ENCODE assay signal across 8 cellular contexts in the genomic region with DNA sequence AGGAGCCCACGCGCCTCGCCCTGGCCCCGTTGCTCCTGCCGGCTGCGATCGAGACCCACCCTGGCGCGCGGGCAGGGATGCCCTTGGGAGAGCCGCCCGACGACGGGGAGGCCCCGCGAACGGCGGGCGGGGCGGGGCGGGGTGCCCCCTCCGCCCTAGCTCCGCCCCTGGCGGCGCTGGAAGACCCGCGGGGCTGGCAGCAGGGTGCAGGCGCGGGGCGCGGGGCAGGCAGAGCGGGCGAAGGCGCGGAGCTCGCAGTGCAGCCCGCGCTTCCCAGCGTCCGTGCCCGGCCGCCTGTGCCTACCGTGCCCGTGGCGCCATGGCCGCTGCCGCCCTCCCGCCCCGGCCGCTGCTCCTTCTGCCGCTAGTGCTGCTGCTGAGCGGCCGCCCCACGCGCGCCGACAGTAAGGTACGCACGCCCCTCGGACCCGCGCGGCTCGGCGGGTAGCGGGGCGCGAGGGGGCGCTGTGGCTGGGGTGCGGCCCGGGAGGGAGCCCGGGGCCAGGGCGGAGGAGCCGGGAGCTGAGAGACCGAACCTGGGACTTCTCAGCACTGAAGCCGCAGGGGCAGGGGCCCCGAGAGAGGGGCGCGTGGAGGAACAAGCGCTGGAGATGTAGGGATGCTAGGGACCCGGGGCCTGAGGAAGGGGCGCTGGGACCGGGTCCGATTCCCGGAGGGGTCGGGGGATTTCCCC. TPM values are rescaled to one million over a fixed set of nuclear protein-coding genes. Genes with fewer than 3 reads are reported as not detected.
DNase-seq lines count a peak whose midpoint lies in the region; FAIRE-seq and TF ChIP-seq lines count a peak whose summit lies in the region.

TSS of gene OLFML2A (plus strand) at position 182 of the 694 bp plus-strand sequence. CDS start at position 320, 138 bp downstream.

- POLR2A ChIA-PET in AG04449 (lab: Yijun Ruan, JAX), result interaction anchor here (1.0 to 1.4 kb wide), 2 partner anchors 21 to 79 kb away, joined by 3 read pairs; no protein-coding TSS in a partner anchor

- DNase-seq in AG04449 (ENCODE audit: low read depth, low spot score) (no peak), GM12891 (ENCODE audit: insufficient read length, low spot score) (peak; percentile 49), endodermal cell (peak; percentile 87), type B pancreatic cell (ENCODE audit: extremely low spot score, unreplicated experiment) (no peak), NCI-H1105 (lab: John Stamatoyannopoulos, UW) (no peak)
- DNase-seq in effector CD8-positive, alpha-beta T cell (lab: John Stamatoyannopoulos, UW), result no peak

- H3K27ac Mint-ChIP-seq in T-helper 1 cell treated with Interleukin-12 subunit alpha and Interleukin-12 subunit beta and Interleukin-4 antibody, amounts not matched to agents 30 μg/mL and 1 μg/mL, for 36 hours, result no peak within 1 kb of the TSS
- H3K27ac Mint-ChIP-seq in endodermal cell (peak within 1 kb of the TSS; percentile 85), type B pancreatic cell (no peak within 1 kb of the TSS)

- FAIRE-seq in GM12891 (lab: Jason Lieb, UNC), result peak; percentile 20

- H3K9me3 ChIP-seq in endodermal cell (ENCODE audit: control insufficient read depth, low read length) (no peaks in the 10 kb centered on the region), mucosa of rectum (ENCODE audit: control insufficient read depth in 2 of 2, low read length in 2 of 2) (no peaks in the 10 kb centered on the region)

- peaks cover 7% of the 10 kb centered on the region for H3K27me3 ChIP-seq in endodermal cell (ENCODE audit: control insufficient read depth, insufficient read depth, low read length, poor library complexity, severe bottlenecking)
- peaks cover 11 to 14% of the 10 kb centered on the region in 2 donors for H3K27me3 ChIP-seq in mucosa of rectum (ENCODE audit: control insufficient read depth in 2 of 2, insufficient read depth in 2 of 2, low read length in 2 of 2)

- H3K4me3 ChIP-seq in AG04449 (ENCODE audit: low read depth, low read length), result peak within 1 kb of the TSS; percentile 58
- peak within 1 kb of the TSS; percentile 76 for H3K4me3 ChIP-seq in endodermal cell (ENCODE audit: low read length)
- peak within 1 kb of the TSS; percentile 53 to 64 for H3K4me3 ChIP-seq in mucosa of rectum (ENCODE audit: low read length in 2 of 2)

- H3K36me3 ChIP-seq in endodermal cell (ENCODE audit: control insufficient read depth, insufficient read depth, low read length), result no peaks in the 10 kb centered on the region
- H3K36me3 ChIP-seq in mucosa of rectum (ENCODE audit: control insufficient read depth in 2 of 2, insufficient read depth in 2 of 2, low read length in 2 of 2), result no peaks in the 10 kb centered on the region

- H3K4me1 Mint-ChIP-seq in T-helper 1 cell treated with Interleukin-12 subunit alpha and Interleukin-12 subunit beta and Interleukin-4 antibody, amounts not matched to agents 30 μg/mL and 1 μg/mL, for 36 hours (ENCODE audit: low read depth), result peaks cover 20% of the 10 kb centered on the region
- H3K4me1 Mint-ChIP-seq in endodermal cell (peaks cover 28% of the 10 kb centered on the region), type B pancreatic cell (ENCODE audit: unreplicated experiment) (peaks cover 29% of the 10 kb centered on the region)

- H3K9ac ChIP-seq in endodermal cell (ENCODE audit: extremely low read depth, low read length, poor library complexity, severe bottlenecking), result no peak within 1 kb of the TSS
- peak within 1 kb of the TSS; percentile 34 to 41 for H3K9ac ChIP-seq in mucosa of rectum (ENCODE audit: low read depth in 1 of 2, low read length in 2 of 2)

- peak; percentile 40 for TF ChIP-seq CTCF in AG04449 (IDR thresholded peaks at IDR 0.05; ENCODE audit: insufficient read depth, low read length, missing control alignments)
- peak; percentile 75 for TF ChIP-seq CTCF in endodermal cell (conservative IDR thresholded peaks at IDR 0.05)
- TF ChIP-seq CTCF in type B pancreatic cell (conservative IDR thresholded peaks at IDR 0.05), result peak; percentile 60

- H3K4me1 ChIP-seq in endodermal cell (ENCODE audit: control insufficient read depth, insufficient read depth, low read length) (peaks cover 4% of the 10 kb centered on the region), mucosa of rectum (ENCODE audit: control insufficient read depth in 2 of 2, insufficient read depth in 2 of 2, low read length in 2 of 2) (peaks cover 3 to 14% of the 10 kb centered on the region in 2 donors)

- no peaks in the 10 kb centered on the region for H3K36me3 Mint-ChIP-seq in T-helper 1 cell treated with Interleukin-12 subunit alpha and Interleukin-12 subunit beta and Interleukin-4 antibody, amounts not matched to agents 30 μg/mL and 1 μg/mL, for 36 hours (ENCODE audit: low read depth)
- no peaks in the 10 kb centered on the region for H3K36me3 Mint-ChIP-seq in endodermal cell (ENCODE audit: low read depth)
- H3K36me3 Mint-ChIP-seq in type B pancreatic cell, result no peaks in the 10 kb centered on the region

- whole genome bisulfite sequencing in endodermal cell (ENCODE audit: insufficient coverage in 1 of 2, insufficient read length in 1 of 2), 2 experiments, result 3 to 4% methylated on average over 47 to 86 of the region's 86 CpGs

- no peak for TF ChIP-seq POLR2A in GM12891 (IDR thresholded peaks at IDR 0.05; ENCODE audit: low read depth, low read length)

- peak within 1 kb of the TSS; percentile 68 for H3K4me3 Mint-ChIP-seq in T-helper 1 cell treated with Interleukin-12 subunit alpha and Interleukin-12 subunit beta and Interleukin-4 antibody, amounts not matched to agents 30 μg/mL and 1 μg/mL, for 36 hours
- H3K4me3 Mint-ChIP-seq in endodermal cell, result peak within 1 kb of the TSS; percentile 69
- peak within 1 kb of the TSS; percentile 88 for H3K4me3 Mint-ChIP-seq in type B pancreatic cell

- H3K27ac ChIP-seq in endodermal cell (ENCODE audit: low read depth, low read length) (no peak within 1 kb of the TSS), mucosa of rectum (ENCODE audit: low read depth in 2 of 2, low read length in 2 of 2) (peak within 1 kb of the TSS; percentile 8 to 23)

- no peaks in the 10 kb centered on the region for H3K9me3 Mint-ChIP-seq in T-helper 1 cell treated with Interleukin-12 subunit alpha and Interleukin-12 subunit beta and Interleukin-4 antibody, amounts not matched to agents 30 μg/mL and 1 μg/mL, for 36 hours
- H3K9me3 Mint-ChIP-seq in endodermal cell (no peaks in the 10 kb centered on the region), type B pancreatic cell (no peaks in the 10 kb centered on the region)

- H3K27me3 Mint-ChIP-seq in T-helper 1 cell treated with Interleukin-12 subunit alpha and Interleukin-12 subunit beta and Interleukin-4 antibody, amounts not matched to agents 30 μg/mL and 1 μg/mL, for 36 hours (ENCODE audit: low read depth), result peaks cover 45% of the 10 kb centered on the region
- peaks cover 22% of the 10 kb centered on the region for H3K27me3 Mint-ChIP-seq in endodermal cell (ENCODE audit: insufficient read depth)
- H3K27me3 Mint-ChIP-seq in type B pancreatic cell, result peaks cover 39% of the 10 kb centered on the region

- CTCF ChIA-PET in AG04449 (lab: Yijun Ruan, JAX), result interaction anchor here (0.7 to 16.2 kb wide), 16 partner anchors 10 to 594 kb away, joined by 3 to 2098 read pairs (median 4); partner anchors contain the start of genes ARPC5L, RPL35 and WDR38

TF ChIP-seq in GM12891, 5 proteins besides CTCF, POLR2A, EP300 and RAD21:
- TF ChIP-seq TAF1 (IDR thresholded peaks at IDR 0.05; ENCODE audit: low read depth, low read length) (no peak), POLR2AphosphoS5 (IDR thresholded peaks at IDR 0.05; ENCODE audit: low read depth, low read length) (no peak), SPI1 (IDR thresholded peaks at IDR 0.05; ENCODE audit: low read depth, low read length) (no peak), PAX5 (IDR thresholded peaks at IDR 0.05; ENCODE audit: insufficient read depth, low read length, severe bottlenecking) (no peak), POU2F2 (IDR thresholded peaks at IDR 0.05; ENCODE audit: low read depth, low read length) (no peak)

RNA-seq across cellular contexts. Expression of gene OLFML2A, which starts in this region (rescaled TPM):
- 0.27 TPM for polyA plus RNA-seq in GM12891 (2012; ENCODE audit: low read depth, missing spikeins)
- 10 to 100 TPM; 28.1 to 31.2 TPM for total RNA-seq in endodermal cell
- 8.2 TPM for polyA plus RNA-seq in endodermal cell (2013, experiment 1 of 2)
- polyA plus RNA-seq in endodermal cell (2013, experiment 2 of 2), result 7.8 TPM
- 6.3 and 10.8 TPM in 2 replicates for total RNA-seq in type B pancreatic cell (ENCODE audit: low replicate concordance)

Comparison
In these comparisons a context has a peak if more than half of its experiments do, and no peak if none do; other contexts are left out.
1. DNase-seq: peak in GM12891 (single experiment) and endodermal cell (single experiment); none in AG04449 (single experiment), type B pancreatic cell (single experiment), effector CD8-positive, alpha-beta T cell (single experiment) and NCI-H1105 (single experiment).
2. Peak in every context shown above with its lines, with median percentiles within 50 percentile points of each other: H3K4me3 ChIP-seq, CTCF ChIP-seq and H3K4me3 Mint-ChIP-seq.